1 cellular context compared by ENCODE assay signal in the genomic region with DNA sequence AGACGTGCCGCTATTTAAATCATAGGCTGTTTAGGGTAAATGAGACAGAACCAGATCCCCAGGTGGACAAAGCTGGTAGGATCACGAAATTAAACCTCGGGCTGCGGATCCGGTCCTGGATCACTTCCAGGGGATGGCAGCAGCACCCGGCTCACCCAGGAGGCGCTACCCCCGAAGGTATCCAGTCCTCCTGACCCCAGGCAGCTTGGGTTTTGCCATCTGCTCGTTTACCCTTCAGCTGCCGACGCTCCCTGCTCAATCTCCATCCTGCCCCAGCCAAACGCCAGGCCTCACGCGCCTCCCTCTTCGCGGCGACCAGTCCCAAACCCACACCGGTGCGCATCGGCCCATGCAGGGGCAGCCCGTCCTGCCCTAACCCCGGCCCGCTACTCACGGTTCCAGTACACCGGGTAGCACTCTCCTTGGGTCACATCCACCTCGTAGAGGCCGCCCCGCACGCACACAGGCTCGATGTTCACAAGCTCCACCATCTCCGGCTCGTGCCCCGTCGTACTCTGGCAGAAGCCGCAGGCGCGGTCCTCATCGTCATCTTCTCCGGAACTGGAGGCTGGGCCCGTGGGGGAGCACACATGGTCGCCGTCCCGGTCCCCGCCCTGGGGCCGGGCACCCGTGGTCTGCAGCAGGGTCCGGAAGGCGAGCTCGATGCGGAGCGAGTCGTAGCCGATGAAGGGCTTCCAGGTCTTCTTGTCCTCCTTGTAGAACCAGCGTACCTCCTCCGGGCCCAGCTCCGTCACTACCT.
TF ChIP-seq lines count a peak whose summit lies in the region.

No MANE protein-coding gene starts in this region.

TF ChIP-seq in liver, 16 proteins besides CTCF, POLR2A, EP300 and RAD21 (continued from another document):
- TF ChIP-seq, protein P1, sequence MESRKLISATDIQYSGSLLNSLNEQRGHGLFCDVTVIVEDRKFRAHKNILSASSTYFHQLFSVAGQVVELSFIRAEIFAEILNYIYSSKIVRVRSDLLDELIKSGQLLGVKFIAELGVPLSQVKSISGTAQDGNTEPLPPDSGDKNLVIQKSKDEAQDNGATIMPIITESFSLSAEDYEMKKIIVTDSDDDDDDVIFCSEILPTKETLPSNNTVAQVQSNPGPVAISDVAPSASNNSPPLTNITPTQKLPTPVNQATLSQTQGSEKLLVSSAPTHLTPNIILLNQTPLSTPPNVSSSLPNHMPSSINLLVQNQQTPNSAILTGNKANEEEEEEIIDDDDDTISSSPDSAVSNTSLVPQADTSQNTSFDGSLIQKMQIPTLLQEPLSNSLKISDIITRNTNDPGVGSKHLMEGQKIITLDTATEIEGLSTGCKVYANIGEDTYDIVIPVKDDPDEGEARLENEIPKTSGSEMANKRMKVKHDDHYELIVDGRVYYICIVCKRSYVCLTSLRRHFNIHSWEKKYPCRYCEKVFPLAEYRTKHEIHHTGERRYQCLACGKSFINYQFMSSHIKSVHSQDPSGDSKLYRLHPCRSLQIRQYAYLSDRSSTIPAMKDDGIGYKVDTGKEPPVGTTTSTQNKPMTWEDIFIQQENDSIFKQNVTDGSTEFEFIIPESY (IDR thresholded peaks at IDR 0.05), result no peak
- TF ChIP-seq FOXA2 (IDR thresholded peaks at IDR 0.05), result no peak
- no peak for TF ChIP-seq SP1 (IDR thresholded peaks at IDR 0.05)
- no peak for TF ChIP-seq FOXA1 (IDR thresholded peaks at IDR 0.05)
TF ChIP-seq in liver: peak in this region for 0.
